In genomic region chr22:28019881-28020861, GRCh38 we compare ENCODE assay signal across 1 cellular context.
TF ChIP-seq lines count a peak whose summit lies in the region.

No MANE protein-coding gene starts in this region.

TF ChIP-seq in HEK293, 187 proteins besides CTCF, POLR2A, EP300 and RAD21 (continued from another document):
- no peak for TF ChIP-seq ZNF423 (tag by site-specific recombination; IDR thresholded peaks at IDR 0.05)
- no peak for TF ChIP-seq MZF1 (tag by site-specific recombination; IDR thresholded peaks at IDR 0.05; ENCODE audit: borderline replicate concordance)
- TF ChIP-seq ZNF664 (tag by site-specific recombination; IDR thresholded peaks at IDR 0.05) = no peak
- TF ChIP-seq REST (tag by site-specific recombination; IDR thresholded peaks at IDR 0.05) = no peak
- TF ChIP-seq ZNF23 (tag by site-specific recombination; IDR thresholded peaks at IDR 0.05; ENCODE audit: borderline replicate concordance) = no peak
TF ChIP-seq in HEK293: peak in this region for 18.
